8 cellular contexts compared by ENCODE assay signal in the genomic region with DNA sequence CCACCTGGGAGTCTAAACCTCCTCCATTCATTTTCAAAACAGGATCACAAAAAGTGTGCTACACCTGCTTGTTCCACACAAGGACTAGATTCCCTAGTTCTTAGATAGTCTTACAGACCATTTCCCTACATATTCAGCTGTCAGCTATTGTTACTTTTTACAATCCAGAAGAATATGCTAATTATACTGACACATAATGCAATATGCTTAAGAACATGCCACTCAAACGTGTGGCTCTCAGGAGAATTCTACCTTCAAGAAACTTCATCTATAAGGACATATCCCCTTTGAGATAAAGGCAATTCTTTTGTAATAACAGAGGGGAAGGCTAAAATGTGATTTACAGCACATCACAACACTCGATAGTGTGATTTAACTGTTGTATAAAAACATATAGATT.
"Had no signal": no experiment of that assay in that cellular context is flagged by ENCODE, and none has a peak within 500 bp of the region (broad histone marks: within the 10 kb centered on the region; RNA-seq: fewer than 3 reads in every experiment).

No MANE protein-coding gene starts in this region.

- H3K4me3 ChIP-seq: GM23248, HAP-1, K562 had no signal

- H2AFZ ChIP-seq: GM23248 had no signal

- H3K9ac ChIP-seq: GM23248 had no signal

- H3K36me3 ChIP-seq: HAP-1 had no signal

- DNase-seq: GM23248, GOT3, H7, IMR-90, KG1 had no signal

- ATAC-seq: HCT116, K562 had no signal

- H3K27ac ChIP-seq: GM23248 had no signal

- H3K9me3 ChIP-seq: HAP-1 had no signal
